In genomic region chr6:152716322-152716721, GRCh38 we compare ENCODE assay signal across 19 cellular contexts. TPM values are rescaled to one million over a fixed set of nuclear protein-coding genes. Genes with fewer than 3 reads are reported as not detected.
"Had no signal": no experiment of that assay in that cellular context is flagged by ENCODE, and none has a peak within 500 bp of the region (broad histone marks: within the 10 kb centered on the region; RNA-seq: fewer than 3 reads in every experiment).

No MANE protein-coding gene starts in this region.

- H3K27me3 ChIP-seq: ascending aorta, breast epithelium, hepatocyte, neutrophil, tibial nerve had no signal

- FAIRE-seq: keratinocyte had no signal

- H3K4me3 ChIP-seq: ascending aorta, breast epithelium, hepatocyte, mucosa of descending colon, skin epidermis, tibial nerve had no signal

- DNase-seq: activated CD4-positive, alpha-beta T cell treated with anti-CD3 and anti-CD28 coated beads, Interleukin-2, amount 50 U/mL, for 4 hours; activated CD4-positive, CD25-positive, alpha-beta regulatory T cell treated with anti-CD3 and anti-CD28 coated beads, Interleukin-2, amount 50 U/mL, for 72 hours; activated naive CD4-positive, alpha-beta T cell treated with anti-CD3 and anti-CD28 coated beads for 36 hours; effector memory CD4-positive, alpha-beta T cell; mucosa of descending colon; naive thymus-derived CD8-positive, alpha-beta T cell; stimulated activated CD4-positive, alpha-beta T cell treated with anti-CD3 and anti-CD28 coated beads, Interleukin-4, amount 100 ng/mL, for 24 hours; stimulated activated naive CD4-positive, alpha-beta T cell; substantia nigra; T1000 had no signal

- H3K4me1 ChIP-seq: ascending aorta, breast epithelium, tibial nerve had no signal

- H3K4me2 ChIP-seq: hepatocyte had no signal

- H3K9me3 ChIP-seq: mucosa of descending colon, neutrophil had no signal

- H3K27ac ChIP-seq: ascending aorta, breast epithelium, hepatocyte, neutrophil, skin epidermis, tibial nerve had no signal

- H3K36me3 ChIP-seq: ascending aorta, breast epithelium, neutrophil, tibial nerve had no signal

- H2AFZ ChIP-seq: hepatocyte had no signal

- ATAC-seq: left lobe of liver; mucosa of descending colon; naive thymus-derived CD8-positive, alpha-beta T cell had no signal

- H3K79me2 ChIP-seq: hepatocyte had no signal

RNA-seq across cellular contexts. Expression of gene MYCT1, which starts 18.6 kb away (rescaled TPM):
- total RNA-seq: activated naive CD4-positive, alpha-beta T cell treated with anti-CD3 and anti-CD28 coated beads for 36 hours; activated T-helper 2 cell treated with anti-CD3 and anti-CD28 coated beads, Interferon-gamma antibody, Interleukin-2, Interleukin-4, amounts not matched to agents 10 μg/mL and 5 μg/mL and 100 μg/mL, durations not matched to agents 14 hours and 24 hours and 36 hours; naive thymus-derived CD8-positive, alpha-beta T cell had no signal
- polyA plus RNA-seq: naive thymus-derived CD8-positive, alpha-beta T cell had no signal

RNA-seq across cellular contexts. Expression of gene VIP, which starts 34.3 kb away (rescaled TPM):
- total RNA-seq: activated naive CD4-positive, alpha-beta T cell treated with anti-CD3 and anti-CD28 coated beads for 36 hours; activated T-helper 2 cell treated with anti-CD3 and anti-CD28 coated beads, Interferon-gamma antibody, Interleukin-2, Interleukin-4, amounts not matched to agents 10 μg/mL and 5 μg/mL and 100 μg/mL, durations not matched to agents 14 hours and 24 hours and 36 hours; ascending aorta; hepatocyte; naive thymus-derived CD8-positive, alpha-beta T cell had no signal
- polyA plus RNA-seq: hepatocyte; keratinocyte; naive thymus-derived CD8-positive, alpha-beta T cell had no signal
